In genomic region chr6:43687437-43688347, GRCh38 we compare ENCODE assay signal across 8 cellular contexts. TPM values are rescaled to one million over a fixed set of nuclear protein-coding genes. Genes with fewer than 3 reads are reported as not detected.
DNase-seq lines count a peak whose midpoint lies in the region; ATAC-seq and TF ChIP-seq lines count a peak whose summit lies in the region.

TSS of gene MRPS18A (minus strand) at chr6:43687791. CDS start at chr6:43687779, 12 bp downstream.

- peak; percentile 67 for DNase-seq in AG10803 (ENCODE audit: low read depth)
- peak; percentile 36 to 64 for DNase-seq in NCI-H524 (lab: John Stamatoyannopoulos, UW)
- DNase-seq in activated CD4-positive, alpha-beta T cell treated with anti-CD3 and anti-CD28 coated beads for 4 hours = peak; percentile 65 to 72
- DNase-seq in choroid plexus epithelial cell (ENCODE audit: low read depth) = peak; percentile 70
- peak; percentile 87 to 92 for DNase-seq in left colon
- peak; percentile 80 for DNase-seq in stimulated activated CD4-positive, alpha-beta T cell treated with anti-CD3 and anti-CD28 coated beads, Interleukin-1b, Interleukin-23, amount 100 ng/mL, for 48 hours

- peak; percentile 92 for ATAC-seq in HG03175 (IDR thresholded peaks at IDR 0.05; ENCODE audit: unreplicated experiment)
- ATAC-seq in left colon = peak; percentile 90

- intact Hi-C loops in left colon (cut with DNase I, micrococcal nuclease) = no loop called here

- in situ Hi-C loops in GM18951 (cut with MboI; ENCODE audit: low sequenced_read_pairs, unreplicated experiment) = no loop called here

- peak; percentile 87 for TF ChIP-seq POLR2A in GM18951 (IDR thresholded peaks at IDR 0.05; ENCODE audit: extremely low read depth, insufficient read depth, insufficient read length)

- H3K4me3 ChIP-seq in AG10803 (ENCODE audit: low read length) (peak within 1 kb of the TSS; percentile 96), choroid plexus epithelial cell (ENCODE audit: low read depth, low read length) (peak within 1 kb of the TSS; percentile 72)

- TF ChIP-seq CTCF in AG10803 (conservative IDR thresholded peaks at IDR 0.05; ENCODE audit: low read length) (no peak), choroid plexus epithelial cell (conservative IDR thresholded peaks at IDR 0.05; ENCODE audit: low read depth, low read length) (no peak)

RNA-seq across cellular contexts. Expression of gene MRPS18A, which starts in this region (rescaled TPM):
- total RNA-seq in left colon = 10 to 100 TPM; 56.9 to 69.4 TPM

Comparison
In these comparisons a context has a peak if more than half of its experiments do, and no peak if none do; other contexts are left out.
1. Peak in every context shown above with its lines: DNase-seq, ATAC-seq and H3K4me3 ChIP-seq.